In genomic region chr9:93908591-93909241, GRCh38 we compare ENCODE assay signal across 16 cellular contexts. TPM values are rescaled to one million over a fixed set of nuclear protein-coding genes. Genes with fewer than 3 reads are reported as not detected.
DNase-seq lines count a peak whose midpoint lies in the region; TF ChIP-seq lines count a peak whose summit lies in the region.
"Had no signal": no experiment of that assay in that cellular context is flagged by ENCODE, and none has a peak within 500 bp of the region (broad histone marks: within the 10 kb centered on the region; RNA-seq: fewer than 3 reads in every experiment).

No MANE protein-coding gene starts in this region.

- CTCF ChIA-PET in A673 (lab: Charles Lee) (interaction anchor here (0.6 kb wide), 1 partner anchor 71 kb away, joined by 5 read pairs; no protein-coding TSS in a partner anchor), Caco-2 (lab: Charles Lee) (no interaction called here)

- peaks cover 2% of the 10 kb centered on the region for H3K27me3 Mint-ChIP-seq in Caco-2 (ENCODE audit: insufficient read depth, unreplicated experiment)
- H3K27me3 Mint-ChIP-seq: brain had no signal

- H3K36me3 ChIP-seq in A673 (ENCODE audit: insufficient read depth, low read length, poor library complexity, severe bottlenecking) (no peaks in the 10 kb centered on the region), Caco-2 (ENCODE audit: control insufficient read depth, insufficient read depth, low read length) (no peaks in the 10 kb centered on the region)
- H3K36me3 ChIP-seq: Peyer's patch had no signal

- H3K9me3 Mint-ChIP-seq in Caco-2 (ENCODE audit: unreplicated experiment), result no peaks in the 10 kb centered on the region
- H3K9me3 Mint-ChIP-seq: CD8-positive, alpha-beta memory T cell had no signal

- no peak overlapping the region for H3K27ac ChIP-seq in A673 (ENCODE audit: low read depth, low read length, poor library complexity, severe bottlenecking)
- H3K27ac ChIP-seq: KMS-11, parathyroid adenoma, Peyer's patch had no signal

- POLR2A ChIA-PET in A673 (lab: Charles Lee; ENCODE audit: low non-redundant PET) (no interaction called here), Caco-2 (lab: Charles Lee) (no interaction called here)

- no peaks in the 10 kb centered on the region for H3K4me1 Mint-ChIP-seq in Caco-2 (ENCODE audit: low read depth, unreplicated experiment)

- H3K27me3 ChIP-seq in A673 (replicated peaks; ENCODE audit: insufficient read depth, low read depth, low read length, poor library complexity) (no peaks in the 10 kb centered on the region), Caco-2 (replicated peaks; ENCODE audit: control insufficient read depth, insufficient read depth, low read length) (no peaks in the 10 kb centered on the region)
- H3K27me3 ChIP-seq: Peyer's patch had no signal

- H3K4me1 ChIP-seq in A673 (ENCODE audit: insufficient read depth, low read length, poor library complexity, severe bottlenecking), result no peaks in the 10 kb centered on the region
- H3K4me1 ChIP-seq in Caco-2, result no peaks in the 10 kb centered on the region
- H3K4me1 ChIP-seq: parathyroid adenoma, Peyer's patch had no signal

- peak; percentile 33; the same call in 1 of the 2 replicates for TF ChIP-seq CTCF in A673 (conservative IDR thresholded peaks at IDR 0.05; ENCODE audit: low read depth, low read length)
- TF ChIP-seq CTCF in choroid plexus epithelial cell (conservative IDR thresholded peaks at IDR 0.05; ENCODE audit: low read depth, low read length), result peak; percentile 42
- no peak for TF ChIP-seq CTCF in Caco-2 (IDR thresholded peaks at IDR 0.05; ENCODE audit: insufficient read depth in 1 of 2, low read depth in 1 of 2, low read length in 1 of 2, severe bottlenecking in 1 of 2, unreplicated experiment in 1 of 2)

- BruUV-seq in A673 (replicated peaks; lab: Mats Ljungman, UMichigan) (no TSS peak), Caco-2 (replicated peaks; lab: Mats Ljungman, UMichigan) (no TSS peak)

- no peak overlapping the region for H3K27ac Mint-ChIP-seq in Caco-2 (ENCODE audit: unreplicated experiment)
- H3K27ac Mint-ChIP-seq: CD8-positive, alpha-beta memory T cell had no signal

- H3K36me3 Mint-ChIP-seq in Caco-2 (ENCODE audit: insufficient read depth, unreplicated experiment), result no peaks in the 10 kb centered on the region
- H3K36me3 Mint-ChIP-seq: brain; CD8-positive, alpha-beta memory T cell had no signal

- H3K9me3 ChIP-seq in A673 (ENCODE audit: low read depth, low read length, poor library complexity, severe bottlenecking), result no peaks in the 10 kb centered on the region
- H3K9me3 ChIP-seq in Caco-2, result no peaks in the 10 kb centered on the region
- H3K9me3 ChIP-seq: Peyer's patch had no signal

- intact Hi-C loops in A673 (cut with micrococcal nuclease; ENCODE audit: unreplicated experiment), result no loop called here
- intact Hi-C loops in Caco-2 (cut with micrococcal nuclease; ENCODE audit: unreplicated experiment), result no loop called here

- no peak overlapping the region for H3K4me3 ChIP-seq in A673 (ENCODE audit: low read depth, low read length, poor library complexity, severe bottlenecking)
- no peak overlapping the region for H3K4me3 ChIP-seq in choroid plexus epithelial cell (ENCODE audit: low read depth, low read length)
- H3K4me3 ChIP-seq in Caco-2 (ENCODE audit: low read depth, low read length), result no peak overlapping the region
- H3K4me3 ChIP-seq: Peyer's patch had no signal

- DNase-seq in A673 (ENCODE audit: low spot score) (peak; percentile 21), DMS53 (lab: John Stamatoyannopoulos, UW) (peak; percentile 96), NCI-H2081 treated with DMSO at 0.1 percent for 48 hours (lab: John Stamatoyannopoulos, UW) (peak; percentile 25), choroid plexus epithelial cell (ENCODE audit: low read depth) (peak; percentile 5), NOMO-1 treated with DMSO at 0.1 percent for 48 hours (lab: John Stamatoyannopoulos, UW; ENCODE audit: unreplicated experiment) (no peak), amygdala (lab: John Stamatoyannopoulos, UW) (no peak), Caco-2 (no peak), amniotic stem cell (lab: John Stamatoyannopoulos, UW) (no peak)
- DNase-seq: activated T-cell treated with anti-CD3 and anti-CD28 coated beads, Interleukin-2, amount 50 U/mL, for 1 hour; head of caudate nucleus had no signal

- no peak overlapping the region for H3K4me3 Mint-ChIP-seq in Caco-2 (ENCODE audit: unreplicated experiment)
- H3K4me3 Mint-ChIP-seq: brain; CD8-positive, alpha-beta memory T cell had no signal

RNA-seq across cellular contexts. Expression of gene BARX1, which starts 46.4 kb away (rescaled TPM):
- total RNA-seq in A673 (2021) (9.8 and 9.9 TPM in 2 replicates), Caco-2 (2022) (not detected in 2 replicates)
- total RNA-seq: CD8-positive, alpha-beta memory T cell; lung microvascular endothelial cell; Peyer's patch had no signal

Comparison
In these comparisons a context has a peak if more than half of its experiments do, and no peak if none do; other contexts are left out.
1. DNase-seq: peak in A673 (single experiment), DMS53 (single experiment), NCI-H2081 treated with DMSO at 0.1 percent for 48 hours (single experiment) and choroid plexus epithelial cell (single experiment); none in NOMO-1 treated with DMSO at 0.1 percent for 48 hours (single experiment), amygdala (0 of 56), Caco-2 (0 of 2) and amniotic stem cell (single experiment).
2. CTCF ChIP-seq: peak in A673 (single experiment) and choroid plexus epithelial cell (single experiment); none in Caco-2 (0 of 2).
3. RNA of gene BARX1, which starts 46.4 kb away (total RNA-seq): 9.8 to 9.9 TPM in A673; not detected in Caco-2; every median in the first group is over 10 times any median in the second.